Comparison of ENCODE assay signal across 17 cellular contexts in the genomic region with DNA sequence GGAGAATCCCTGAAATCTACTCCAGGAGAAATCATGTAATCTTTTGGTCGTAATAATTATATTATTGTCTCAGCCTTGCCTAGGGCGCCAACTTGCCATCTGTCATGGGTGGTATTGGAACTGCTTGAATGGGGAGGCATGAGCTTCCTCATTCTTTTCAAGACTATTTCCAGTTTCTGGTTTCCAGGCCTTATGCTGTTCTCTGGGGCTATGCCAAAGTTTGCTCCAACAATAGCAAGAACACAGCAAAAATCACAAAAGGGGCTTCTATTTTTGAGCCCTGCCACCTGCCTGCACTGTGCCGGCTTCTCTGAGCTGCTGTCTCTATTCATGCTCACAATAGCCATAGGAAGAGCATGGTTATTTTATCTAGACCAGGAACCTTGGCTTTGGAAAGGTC.
DNase-seq lines count a peak whose midpoint lies in the region; ATAC-seq and TF ChIP-seq lines count a peak whose summit lies in the region.
"Had no signal": no experiment of that assay in that cellular context is flagged by ENCODE, and none has a peak within 500 bp of the region (broad histone marks: within the 10 kb centered on the region; RNA-seq: fewer than 3 reads in every experiment).

No MANE protein-coding gene starts in this region.

- no peaks in the 10 kb centered on the region for H3K9me3 ChIP-seq in aorta (ENCODE audit: control insufficient read depth, low read length)
- H3K9me3 ChIP-seq: uterus had no signal

- H3K36me3 ChIP-seq in aorta (ENCODE audit: control insufficient read depth in 1 of 2, insufficient read depth in 2 of 2, low read length in 1 of 2), result no peaks in the 10 kb centered on the region
- H3K36me3 ChIP-seq: cardiac muscle cell, neural progenitor cell, uterus had no signal

- TF ChIP-seq CTCF in brain (conservative IDR thresholded peaks at IDR 0.05) (no peak), foreskin keratinocyte (conservative IDR thresholded peaks at IDR 0.05) (no peak)

- intact Hi-C loops in aorta (cut with DNase I), result loop anchor here (1.0 to 5.0 kb wide), 3 partner anchors 106 to 201 kb away; no protein-coding TSS in a partner anchor

- H3K36me3 Mint-ChIP-seq in brain, result no peaks in the 10 kb centered on the region
- H3K36me3 Mint-ChIP-seq: neural progenitor cell, WTC11 had no signal

- H3K4me1 Mint-ChIP-seq in brain, result peaks cover 33% of the 10 kb centered on the region

- H3K27ac ChIP-seq in aorta (ENCODE audit: low read depth in 1 of 2, low read length in 2 of 2) (peak overlapping the region in 1 of 2 donors; percentile 75), foreskin keratinocyte (no peak overlapping the region)
- H3K27ac ChIP-seq: cardiac muscle cell, neural progenitor cell, uterus had no signal

- no peak overlapping the region for H3K4me3 ChIP-seq in aorta (ENCODE audit: low read length in 2 of 2)
- H3K4me3 ChIP-seq: cardiac muscle cell, neural progenitor cell, uterus had no signal

- ATAC-seq in aorta (ENCODE audit: low FRiP score) (no peak), GM18505 (IDR thresholded peaks at IDR 0.05; ENCODE audit: unreplicated experiment) (no peak), foreskin keratinocyte (no peak)

- H3K27me3 Mint-ChIP-seq in brain, result peaks cover 8% of the 10 kb centered on the region
- H3K27me3 Mint-ChIP-seq: effector memory CD8-positive, alpha-beta T cell; stimulated activated naive CD8-positive, alpha-beta T cell treated with anti-CD3 and anti-CD28 coated beads, Interleukin-15, Interleukin-2, amounts not matched to agents 100 ng/mL and 50 ng/mL, for 24 hours had no signal

- peak overlapping the region in 4 of 5 experiments; percentile 34 to 87 (median 62) for H3K27ac Mint-ChIP-seq in brain
- H3K27ac Mint-ChIP-seq: activated T-helper 1 cell treated with anti-CD3 and anti-CD28 coated beads, Interleukin-12 subunit alpha, Interleukin-12 subunit beta, Interleukin-2, Interleukin-4 antibody, amounts not matched to agents 30 ng/mL and 10 ng/mL and 1 ng/mL, durations not matched to agents 14 hours and 24 hours and 36 hours; neural progenitor cell; stimulated activated naive CD8-positive, alpha-beta T cell treated with anti-CD3 and anti-CD28 coated beads, Interleukin-15, Interleukin-2, amounts not matched to agents 100 ng/mL and 50 ng/mL, for 24 hours; T-helper 1 cell treated with Interleukin-12 subunit alpha and Interleukin-12 subunit beta and Interleukin-4 antibody, amounts not matched to agents 30 μg/mL and 1 μg/mL, for 36 hours; WTC11 had no signal

- WGBS in aorta, 2 donors, result 0 to 5% methylated on average over 3 of the region's 3 CpGs

- no peaks in the 10 kb centered on the region for H3K9me3 Mint-ChIP-seq in brain
- H3K9me3 Mint-ChIP-seq: activated T-helper 1 cell treated with anti-CD3 and anti-CD28 coated beads, Interleukin-12 subunit alpha, Interleukin-12 subunit beta, Interleukin-2, Interleukin-4 antibody, amounts not matched to agents 30 ng/mL and 10 ng/mL and 1 ng/mL, durations not matched to agents 14 hours and 24 hours and 36 hours; effector memory CD8-positive, alpha-beta T cell; neural progenitor cell; stimulated activated naive CD8-positive, alpha-beta T cell treated with anti-CD3 and anti-CD28 coated beads, Interleukin-15, Interleukin-2, amounts not matched to agents 100 ng/mL and 50 ng/mL, for 24 hours; T-helper 1 cell treated with Interleukin-12 subunit alpha and Interleukin-12 subunit beta and Interleukin-4 antibody, amounts not matched to agents 30 μg/mL and 1 μg/mL, for 36 hours; WTC11 had no signal

- H3K4me1 ChIP-seq in aorta (ENCODE audit: control insufficient read depth in 1 of 2, insufficient read depth in 2 of 2, low read length in 2 of 2) (no peaks in the 10 kb centered on the region), foreskin keratinocyte (no peaks in the 10 kb centered on the region)
- H3K4me1 ChIP-seq: neural progenitor cell, uterus had no signal

- H3K27me3 ChIP-seq in aorta (ENCODE audit: control insufficient read depth in 1 of 2, insufficient read depth in 2 of 2, low read length in 1 of 2) (no peaks in the 10 kb centered on the region), foreskin keratinocyte (peaks cover 9% of the 10 kb centered on the region)
- H3K27me3 ChIP-seq: cardiac muscle cell, neural progenitor cell, uterus had no signal

- DNase-seq in D341Med (ENCODE audit: low spot score) (peak; percentile 34), NCI-H2171 (lab: John Stamatoyannopoulos, UW) (peak; percentile 91), myocyte (ENCODE audit: low read depth) (peak; percentile 62), SW480 (ENCODE audit: low spot score) (no peak), aorta (no peak), foreskin keratinocyte (no peak)
- DNase-seq: NCI-H2081 treated with DMSO at 0.1 percent for 48 hours had no signal

- H3K4me3 Mint-ChIP-seq in brain, result peak overlapping the region in 1 of 5 experiments; percentile 44
- H3K4me3 Mint-ChIP-seq: activated T-helper 1 cell treated with anti-CD3 and anti-CD28 coated beads, Interleukin-12 subunit alpha, Interleukin-12 subunit beta, Interleukin-2, Interleukin-4 antibody, amounts not matched to agents 30 ng/mL and 10 ng/mL and 1 ng/mL, durations not matched to agents 14 hours and 24 hours and 36 hours; effector memory CD8-positive, alpha-beta T cell; neural progenitor cell; stimulated activated naive CD8-positive, alpha-beta T cell treated with anti-CD3 and anti-CD28 coated beads, Interleukin-15, Interleukin-2, amounts not matched to agents 100 ng/mL and 50 ng/mL, for 24 hours; T-helper 1 cell treated with Interleukin-12 subunit alpha and Interleukin-12 subunit beta and Interleukin-4 antibody, amounts not matched to agents 30 μg/mL and 1 μg/mL, for 36 hours; WTC11 had no signal

- no peak for TF ChIP-seq POLR2A in GM18505 (IDR thresholded peaks at IDR 0.05; ENCODE audit: borderline replicate concordance, extremely low read depth, insufficient read depth, insufficient read length)

Comparison
In these comparisons a context has a peak if more than half of its experiments do, and no peak if none do; other contexts are left out.
1. DNase-seq: peak in D341Med (single experiment), NCI-H2171 (single experiment) and myocyte (single experiment); none in SW480 (single experiment), aorta (0 of 2) and foreskin keratinocyte (0 of 2).